23 cellular contexts compared by ENCODE assay signal in genomic region chr20:50585214-50585613, GRCh38.
"Had no signal": no experiment of that assay in that cellular context is flagged by ENCODE, and none has a peak within 500 bp of the region (broad histone marks: within the 10 kb centered on the region; RNA-seq: fewer than 3 reads in every experiment).

No MANE protein-coding gene starts in this region.

- H3K9me3 Mint-ChIP-seq: activated CD4-positive, alpha-beta memory T cell treated with anti-CD3 and anti-CD28 coated beads, Interleukin-2, amount 10 ng/mL, durations not matched to agents 7 days and 5 days; central memory CD8-positive, alpha-beta T cell; neural crest cell; T-helper 2 cell treated with Interferon-gamma antibody and Interleukin-4, amounts not matched to agents 5 μg/mL and 100 μg/mL, for 36 hours; WTC11 had no signal

- H3K4me3 Mint-ChIP-seq: activated CD4-positive, alpha-beta memory T cell treated with anti-CD3 and anti-CD28 coated beads, Interleukin-2, amount 10 ng/mL, durations not matched to agents 7 days and 5 days; central memory CD8-positive, alpha-beta T cell; neural crest cell; T-helper 2 cell treated with Interferon-gamma antibody and Interleukin-4, amounts not matched to agents 5 μg/mL and 100 μg/mL, for 36 hours; WTC11 had no signal

- H3K27me3 ChIP-seq: brain microvascular endothelial cell, ovary, right lobe of liver, thyroid gland had no signal

- H3K4me2 ChIP-seq: SK-N-SH had no signal

- H3K4me1 Mint-ChIP-seq: neural crest cell, WTC11 had no signal

- ATAC-seq: left colon, right lobe of liver, WTC11 had no signal

- H3K36me3 ChIP-seq: ovary had no signal

- H3K27ac Mint-ChIP-seq: T-helper 2 cell treated with Interferon-gamma antibody and Interleukin-4, amounts not matched to agents 5 μg/mL and 100 μg/mL, for 36 hours; WTC11 had no signal

- H3K9me3 ChIP-seq: ovary, right lobe of liver, SK-N-SH, thyroid gland had no signal

- H3K9ac ChIP-seq: SK-N-SH had no signal

- H3K27me3 Mint-ChIP-seq: activated CD4-positive, alpha-beta memory T cell treated with anti-CD3 and anti-CD28 coated beads, Interleukin-2, amount 10 ng/mL, durations not matched to agents 7 days and 5 days; central memory CD8-positive, alpha-beta T cell had no signal

- H3K4me3 ChIP-seq: coronary artery, ovary, right lobe of liver, thyroid gland had no signal

- H3K4me1 ChIP-seq: right lobe of liver had no signal

- H3K27ac ChIP-seq: brain microvascular endothelial cell, coronary artery, ovary, right lobe of liver, thyroid gland had no signal

- DNase-seq: activated CD4-positive, alpha-beta memory T cell treated with anti-CD3 and anti-CD28 coated beads, Interleukin-2, amount 10 ng/mL, durations not matched to agents 7 days and 5 days; activated CD4-positive, alpha-beta T cell treated with anti-CD3 and anti-CD28 coated beads for 4 hours; activated gamma-delta T cell; activated T-cell treated with anti-CD3 and anti-CD28 coated beads, Interleukin-2, amount 50 U/mL, for 48 hours; anterior cingulate cortex; brain microvascular endothelial cell; erythroblast; foreskin melanocyte; glutamatergic neuron; hippocampal formation; left colon; right lobe of liver; SK-N-SH; small intestine; stimulated activated CD4-positive, alpha-beta T cell treated with anti-CD3 and anti-CD28 coated beads, Interleukin-4, amount 100 ng/mL, for 24 hours; stimulated activated naive CD4-positive, alpha-beta T cell; thyroid gland had no signal
